Comparison of ENCODE assay signal across 27 cellular contexts in the genomic region with DNA sequence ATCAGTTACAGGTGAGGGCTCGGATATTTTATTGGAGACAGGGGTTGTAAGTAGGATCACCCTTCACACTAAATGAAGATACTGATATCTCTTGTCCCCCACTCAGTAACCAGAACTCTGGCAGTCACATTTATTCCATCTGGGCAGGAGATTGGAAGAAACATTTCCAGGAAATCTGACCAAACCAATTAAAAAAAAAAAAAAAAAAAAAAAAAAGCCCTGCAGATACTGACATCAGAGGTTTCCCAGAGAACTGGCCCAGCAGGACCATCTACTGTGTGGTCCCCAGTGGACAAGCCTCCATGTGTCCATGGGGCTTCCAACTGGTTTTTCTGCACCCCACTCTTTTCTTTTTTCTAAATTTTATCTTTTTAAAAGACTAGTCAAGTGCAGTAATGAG. TPM values are rescaled to one million over a fixed set of nuclear protein-coding genes. Genes with fewer than 3 reads are reported as not detected.
A peak's percentile ranks its signal among the peaks of the same experiment; 100 is the strongest.
DNase-seq lines count a peak whose midpoint lies in the region; ATAC-seq and TF ChIP-seq lines count a peak whose summit lies in the region.
"Had no signal": no experiment of that assay in that cellular context is flagged by ENCODE, and none has a peak within 500 bp of the region (broad histone marks: within the 10 kb centered on the region; RNA-seq: fewer than 3 reads in every experiment).

No MANE protein-coding gene starts in this region.

- POLR2A ChIA-PET in SK-N-SH (lab: Yijun Ruan, JAX), result no interaction called here

- CTCF ChIA-PET in SK-N-SH (lab: Yijun Ruan, JAX), result interaction anchor here (0.7 to 1.3 kb wide), 2 partner anchors 11 to 39 kb away, joined by 3 to 5 read pairs; no protein-coding TSS in a partner anchor

- H3F3A ChIP-seq in SK-N-SH (replicated peaks; ENCODE audit: insufficient read depth), result peaks cover 3% of the 10 kb centered on the region

- H3K4me2 ChIP-seq in SK-N-SH, result no peak overlapping the region
- H3K4me2 ChIP-seq: BLaER1 treated with 17β-estradiol and CSF1 and Interleukin-3, amounts not matched to agents 10 nM and 100 nM had no signal

- H3K9ac ChIP-seq in HUES64 (ENCODE audit: low read depth, low read length) (no peak overlapping the region), SK-N-SH (no peak overlapping the region), iPS-20b (ENCODE audit: low read depth, low read length) (peak overlapping the region; percentile 25; the same call in 1 of the 2 replicates)
- H3K9ac ChIP-seq: BLaER1 treated with 17β-estradiol and CSF1 and Interleukin-3, amounts not matched to agents 10 nM and 100 nM had no signal

- intact Hi-C loops in sigmoid colon (cut with DNase I), result no loop called here
- intact Hi-C loops in aorta (cut with DNase I), result no loop called here

- no CpG with 5 or more reads among the region's 1 CpG for WGBS in HUES64
- WGBS in SK-N-SH (ENCODE audit: low lambda C conversion rate), result 89% methylated on average over 1 of the region's 1 CpG
- 97% methylated on average over 1 of the region's 1 CpG for WGBS in sigmoid colon, 2 donors
- 97 to 100% methylated on average over 1 of the region's 1 CpG for WGBS in aorta, 2 donors

- no peak for ATAC-seq in GM18909 (IDR thresholded peaks at IDR 0.05; ENCODE audit: poor library complexity, unreplicated experiment)
- ATAC-seq in aorta (ENCODE audit: low FRiP score), result no peak

- TF ChIP-seq POLR2A in sigmoid colon (IDR thresholded peaks at IDR 0.05), result no peak

- TF ChIP-seq RAD21 in SK-N-SH (IDR thresholded peaks at IDR 0.05; ENCODE audit: low read length), result no peak

- TF ChIP-seq CTCF in SK-N-SH (IDR thresholded peaks at IDR 0.05), result no peak
- no peak for TF ChIP-seq CTCF in sigmoid colon (IDR thresholded peaks at IDR 0.05)

- H3K36me3 ChIP-seq in HUES64 (ENCODE audit: insufficient read depth, low read length) (no peaks in the 10 kb centered on the region), SK-N-SH (replicated peaks in 1 of 2; ENCODE audit: control insufficient read depth in 1 of 2, insufficient read depth in 2 of 2, low read length in 1 of 2) (no peaks in the 10 kb centered on the region), iPS-20b (ENCODE audit: insufficient read depth, low read depth, low read length) (no peaks in the 10 kb centered on the region), sigmoid colon (no peaks in the 10 kb centered on the region), aorta (ENCODE audit: control insufficient read depth in 1 of 2, insufficient read depth in 2 of 2, low read length in 1 of 2) (no peaks in the 10 kb centered on the region)
- H3K36me3 ChIP-seq: BLaER1 treated with 17β-estradiol and CSF1 and Interleukin-3, amounts not matched to agents 10 nM and 100 nM; Peyer's patch had no signal

- no peak for TF ChIP-seq EP300 in SK-N-SH (IDR thresholded peaks at IDR 0.05; ENCODE audit: borderline replicate concordance in 1 of 2, low read depth in 1 of 2, low read length in 1 of 2)
- no peak for TF ChIP-seq EP300 in sigmoid colon (IDR thresholded peaks at IDR 0.05)

- no peaks in the 10 kb centered on the region for H3K79me2 ChIP-seq in SK-N-SH (ENCODE audit: insufficient read depth)

- H3K4me3 ChIP-seq in HUES64 (ENCODE audit: low read length) (no peak overlapping the region), SK-N-SH (ENCODE audit: low read depth in 2 of 2, low read length in 1 of 2) (no peak overlapping the region), iPS-20b (ENCODE audit: low read length) (no peak overlapping the region), sigmoid colon (no peak overlapping the region), aorta (ENCODE audit: low read length in 2 of 2) (no peak overlapping the region)
- H3K4me3 ChIP-seq: BLaER1 treated with 17β-estradiol and CSF1 and Interleukin-3, amounts not matched to agents 10 nM and 100 nM; Peyer's patch; SK-N-MC had no signal

- H3K27me3 ChIP-seq in HUES64 (ENCODE audit: insufficient read depth, low read length) (no peaks in the 10 kb centered on the region), SK-N-SH (ENCODE audit: insufficient read depth) (no peaks in the 10 kb centered on the region), iPS-20b (ENCODE audit: insufficient read depth, low read length) (no peaks in the 10 kb centered on the region), sigmoid colon (no peaks in the 10 kb centered on the region), aorta (ENCODE audit: control insufficient read depth in 1 of 2, insufficient read depth in 2 of 2, low read length in 1 of 2) (no peaks in the 10 kb centered on the region)
- H3K27me3 ChIP-seq: BLaER1 treated with 17β-estradiol and CSF1 and Interleukin-3, amounts not matched to agents 10 nM and 100 nM; Peyer's patch had no signal

- H2AFZ ChIP-seq in SK-N-SH (ENCODE audit: low read depth), result no peak overlapping the region

- no peaks in the 10 kb centered on the region for H3K9me3 ChIP-seq in HUES64 (ENCODE audit: insufficient read depth, low read depth, low read length)
- no peaks in the 10 kb centered on the region for H3K9me3 ChIP-seq in SK-N-SH
- no peaks in the 10 kb centered on the region for H3K9me3 ChIP-seq in iPS-20b (ENCODE audit: insufficient read depth, low read depth, low read length)
- H3K9me3 ChIP-seq in sigmoid colon, result no peaks in the 10 kb centered on the region
- H3K9me3 ChIP-seq in aorta (ENCODE audit: control insufficient read depth, low read length), result no peaks in the 10 kb centered on the region
- H3K9me3 ChIP-seq: Peyer's patch had no signal

- DNase-seq in GM03348 (ENCODE audit: low spot score) (peak; percentile 18), SK-N-SH (no peak), sigmoid colon (no peak), retina (no peak), aorta (no peak)
- DNase-seq: 8988T; AML-193; CD4-positive, alpha-beta T cell; KBM-7; MV-4-11; NCI-H1105; NCI-H1436 treated with DMSO at 0.1 percent for 48 hours; NCI-H1930; NCI-H2107; NCI-H446; NCI-H526; NCI-H82; NK-92 treated with Interleukin-12 subunit alpha and Interleukin-12 subunit beta, amount 100 ng/mL, for 24 hours; Peyer's patch; SIG-M5 had no signal

- H3K4me1 ChIP-seq in HUES64 (ENCODE audit: insufficient read depth, low read length), result peaks cover 18% of the 10 kb centered on the region
- no peaks in the 10 kb centered on the region; a peak in 1 of 4 replicates for H3K4me1 ChIP-seq in SK-N-SH (ENCODE audit: control insufficient read depth in 1 of 2, insufficient read depth in 2 of 2, low read depth in 1 of 2, low read length in 1 of 2)
- H3K4me1 ChIP-seq in iPS-20b (ENCODE audit: insufficient read depth, low read length), result peaks cover 24% of the 10 kb centered on the region; the same call in 1 of the 2 replicates
- H3K4me1 ChIP-seq in sigmoid colon, result no peaks in the 10 kb centered on the region
- H3K4me1 ChIP-seq in aorta (ENCODE audit: control insufficient read depth in 1 of 2, insufficient read depth in 2 of 2, low read length in 2 of 2), result no peaks in the 10 kb centered on the region
- H3K4me1 ChIP-seq: BLaER1 treated with 17β-estradiol and CSF1 and Interleukin-3, amounts not matched to agents 10 nM and 100 nM had no signal

- H3K27ac ChIP-seq in HUES64 (ENCODE audit: low read depth, low read length) (peak overlapping the region; percentile 84; the same call in 1 of the 2 replicates), SK-N-SH (ENCODE audit: low read depth in 2 of 2, low read length in 1 of 2) (no peak overlapping the region), iPS-20b (ENCODE audit: low read length) (no peak overlapping the region), sigmoid colon (no peak overlapping the region), aorta (ENCODE audit: low read depth in 1 of 2, low read length in 2 of 2) (no peak overlapping the region)
- H3K27ac ChIP-seq: BLaER1 treated with 17β-estradiol and CSF1 and Interleukin-3, amounts not matched to agents 10 nM and 100 nM; Peyer's patch; SK-N-MC had no signal

- H4K20me1 ChIP-seq in SK-N-SH (ENCODE audit: insufficient read depth), result no peaks in the 10 kb centered on the region
- H4K20me1 ChIP-seq: BLaER1 treated with 17β-estradiol and CSF1 and Interleukin-3, amounts not matched to agents 10 nM and 100 nM had no signal

- no peaks in the 10 kb centered on the region for H3K9me2 ChIP-seq in SK-N-SH

TF ChIP-seq in SK-N-SH, 30 proteins besides CTCF, POLR2A, EP300 and RAD21:
- no peak for TF ChIP-seq GATA2 (CRISPR knock-in tag; IDR thresholded peaks at IDR 0.05)
- TF ChIP-seq, protein P1, sequence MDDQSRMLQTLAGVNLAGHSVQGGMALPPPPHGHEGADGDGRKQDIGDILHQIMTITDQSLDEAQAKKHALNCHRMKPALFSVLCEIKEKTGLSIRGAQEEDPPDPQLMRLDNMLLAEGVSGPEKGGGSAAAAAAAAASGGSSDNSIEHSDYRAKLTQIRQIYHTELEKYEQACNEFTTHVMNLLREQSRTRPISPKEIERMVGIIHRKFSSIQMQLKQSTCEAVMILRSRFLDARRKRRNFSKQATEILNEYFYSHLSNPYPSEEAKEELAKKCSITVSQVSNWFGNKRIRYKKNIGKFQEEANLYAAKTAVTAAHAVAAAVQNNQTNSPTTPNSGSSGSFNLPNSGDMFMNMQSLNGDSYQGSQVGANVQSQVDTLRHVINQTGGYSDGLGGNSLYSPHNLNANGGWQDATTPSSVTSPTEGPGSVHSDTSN (IDR thresholded peaks at IDR 0.05), result no peak
- TF ChIP-seq TCF12 (IDR thresholded peaks at IDR 0.05), result 0 out of 2 replicates have a peak, but pooled peaks have one; percentile 32
- TF ChIP-seq, protein P2, sequence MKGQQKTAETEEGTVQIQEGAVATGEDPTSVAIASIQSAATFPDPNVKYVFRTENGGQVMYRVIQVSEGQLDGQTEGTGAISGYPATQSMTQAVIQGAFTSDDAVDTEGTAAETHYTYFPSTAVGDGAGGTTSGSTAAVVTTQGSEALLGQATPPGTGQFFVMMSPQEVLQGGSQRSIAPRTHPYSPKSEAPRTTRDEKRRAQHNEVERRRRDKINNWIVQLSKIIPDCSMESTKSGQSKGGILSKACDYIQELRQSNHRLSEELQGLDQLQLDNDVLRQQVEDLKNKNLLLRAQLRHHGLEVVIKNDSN (IDR thresholded peaks at IDR 0.05; ENCODE audit: borderline replicate concordance, low read depth), result no peak

RNA-seq across cellular contexts. Expression of a gene that starts 41.3 kb away (rescaled TPM):
- polyA plus RNA-seq in HUES64 (2013, experiment 1 of 2), result not detected
- not detected for polyA plus RNA-seq in HUES64 (2013, experiment 2 of 2)
- 0.33 and 0.42 TPM in 2 replicates for polyA plus RNA-seq in SK-N-SH (2012; rRNA removed)
- polyA plus RNA-seq in SK-N-SH (2012; cell fraction: cytosol; rRNA removed), result 0.21 and 0.42 TPM in 2 replicates
- polyA plus RNA-seq in SK-N-SH (2012; cell fraction: nucleus; rRNA removed), result 1.9 and 2.3 TPM in 2 replicates
- not detected for total RNA-seq in sigmoid colon
- polyA plus RNA-seq in sigmoid colon, result 10 to 100 TPM in 2 of 3 donors, 1 to 10 TPM in 1; 2.8 to 14.6 (median 11.4) TPM
- total RNA-seq in aorta, result not detected
- polyA plus RNA-seq in aorta, result 1 to 10 TPM in 1 of 2 donors, not detected in 1; 1.5 TPM
- total RNA-seq: G401, H4 had no signal

RNA-seq across cellular contexts. Expression of a gene that starts 49.6 kb away (rescaled TPM):
- 45.8 TPM for polyA plus RNA-seq in HUES64 (2013, experiment 1 of 2)
- 57.0 TPM for polyA plus RNA-seq in HUES64 (2013, experiment 2 of 2)
- polyA plus RNA-seq in SK-N-SH (2012; rRNA removed), result 1.2 and 1.3 TPM in 2 replicates
- 0.94 and 1.5 TPM in 2 replicates for polyA plus RNA-seq in SK-N-SH (2012; cell fraction: cytosol; rRNA removed)
- 1.4 and 2.0 TPM in 2 replicates for polyA plus RNA-seq in SK-N-SH (2012; cell fraction: nucleus; rRNA removed)
- 10 to 100 TPM; 20.9 to 33.0 (median 30.1) TPM for total RNA-seq in sigmoid colon
- 100 to 1,000 TPM; 112 to 230 (median 150) TPM for polyA plus RNA-seq in sigmoid colon
- 10 to 100 TPM; 67.1 to 78.5 TPM for total RNA-seq in aorta
- 100 to 1,000 TPM in 1 of 2 donors, 10 to 100 TPM in 1; 24.9 to 103 TPM for polyA plus RNA-seq in aorta

Comparison
In these comparisons a context has a peak if more than half of its experiments do, and no peak if none do; other contexts are left out.
1. RNA of a gene that starts 49.6 kb away (polyA plus RNA-seq): 112 to 230 TPM in sigmoid colon and 24.9 to 103 TPM in aorta; 0.94 to 2.0 TPM in SK-N-SH; every median in the first group is over 4 times any median in the second.